Comparison of ENCODE assay signal across 6 cellular contexts in genomic region chr11:134973801-134974200, GRCh38.
"Had no signal": no experiment of that assay in that cellular context is flagged by ENCODE, and none has a peak within 500 bp of the region (broad histone marks: within the 10 kb centered on the region; RNA-seq: fewer than 3 reads in every experiment).

No MANE protein-coding gene starts in this region.

- H3K27ac ChIP-seq: HL-60 had no signal

- H3K9me3 Mint-ChIP-seq: IgD-negative memory B cell had no signal

- H3K27ac Mint-ChIP-seq: IgD-negative memory B cell had no signal

- H3K36me3 Mint-ChIP-seq: IgD-negative memory B cell had no signal

- H3K4me3 Mint-ChIP-seq: IgD-negative memory B cell had no signal

- ATAC-seq: HepG2, K562 had no signal

- DNase-seq: IMR-90, KBM-7 had no signal

- H3K4me3 ChIP-seq: K562 had no signal
